In the genomic region with DNA sequence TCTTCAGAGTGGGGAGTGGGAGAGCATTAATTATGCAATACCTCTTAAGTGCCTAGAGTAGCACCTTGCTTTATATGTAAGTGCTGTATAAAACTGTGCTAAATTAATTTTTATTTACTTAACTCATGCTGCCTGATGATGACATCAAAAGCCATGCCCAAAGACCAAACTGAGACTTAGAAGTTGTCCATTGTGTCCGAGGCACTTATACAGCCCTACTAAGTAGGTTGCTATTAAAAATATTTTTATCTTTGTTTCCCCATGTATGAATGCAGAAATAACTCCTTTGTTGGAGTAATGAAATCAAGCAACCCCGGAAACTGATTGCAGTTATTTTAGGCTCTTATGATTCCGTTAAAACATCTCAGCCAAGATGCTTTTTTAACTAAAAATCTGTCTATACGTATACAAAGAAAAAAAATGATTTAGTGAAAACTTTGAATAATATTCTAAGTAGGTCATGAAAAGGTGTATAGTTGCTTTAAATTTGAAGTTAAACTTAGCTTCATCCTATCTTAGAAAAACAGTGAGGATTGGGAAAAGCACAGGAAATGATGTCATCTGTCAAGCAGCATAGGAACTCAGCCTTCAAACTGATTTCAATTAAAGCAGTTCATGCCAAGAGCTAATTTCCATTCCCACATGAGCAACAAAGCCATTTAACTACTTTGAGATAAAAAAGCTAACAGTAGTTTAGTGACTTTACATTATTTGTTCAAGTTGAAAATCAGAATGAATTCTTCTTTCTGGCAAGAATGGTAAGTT, we compare ENCODE assay signal across 10 cellular contexts. TPM values are rescaled to one million over a fixed set of nuclear protein-coding genes. Genes with fewer than 3 reads are reported as not detected.
DNase-seq lines count a peak whose midpoint lies in the region; ATAC-seq and TF ChIP-seq lines count a peak whose summit lies in the region.
"Had no signal": no experiment of that assay in that cellular context is flagged by ENCODE, and none has a peak within 500 bp of the region (broad histone marks: within the 10 kb centered on the region; RNA-seq: fewer than 3 reads in every experiment).

No MANE protein-coding gene starts in this region.

- DNase-seq in EL (peak; percentile 81), foreskin fibroblast (peak; percentile 64 to 81), osteocyte (ENCODE audit: extremely low spot score, unreplicated experiment) (no peak), NCI-H345 (lab: John Stamatoyannopoulos, UW) (no peak), SIG-M5 (lab: John Stamatoyannopoulos, UW) (no peak), T-helper 17 cell (no peak)
- DNase-seq: activated T-cell treated with anti-CD3 and anti-CD28 coated beads, Interleukin-2, amount 50 U/mL, for 48 hours; CD4-positive, CD25-positive, alpha-beta regulatory T cell had no signal

- H3K9me3 ChIP-seq in T-helper 17 cell (ENCODE audit: control insufficient read depth, low read length, poor library complexity, severe bottlenecking) = no peaks in the 10 kb centered on the region

- H3K4me3 ChIP-seq in foreskin fibroblast (ENCODE audit: low read depth in 1 of 2, low read length in 2 of 2) = no peak overlapping the region

- peaks cover 62% of the 10 kb centered on the region for H3K36me3 Mint-ChIP-seq in osteocyte (ENCODE audit: unreplicated experiment)
- H3K36me3 Mint-ChIP-seq in T-helper 17 cell (ENCODE audit: low read depth) = no peaks in the 10 kb centered on the region
- H3K36me3 Mint-ChIP-seq: CD4-positive, CD25-positive, alpha-beta regulatory T cell had no signal

- peak overlapping the region; percentile 91 for H3K27ac Mint-ChIP-seq in osteocyte (ENCODE audit: unreplicated experiment)
- no peak overlapping the region for H3K27ac Mint-ChIP-seq in T-helper 17 cell
- H3K27ac Mint-ChIP-seq: CD4-positive, CD25-positive, alpha-beta regulatory T cell had no signal

- ATAC-seq in SK-N-SH treated with all-trans-retinoic acid at 6 μM for 48 hours = peak; percentile 76
- ATAC-seq in HG03025 (IDR thresholded peaks at IDR 0.05; ENCODE audit: low FRiP score, unreplicated experiment) = no peak
- no peak for ATAC-seq in T-helper 17 cell

- H3K27me3 Mint-ChIP-seq in osteocyte (ENCODE audit: unreplicated experiment) = no peaks in the 10 kb centered on the region
- H3K27me3 Mint-ChIP-seq in T-helper 17 cell = peaks cover 12% of the 10 kb centered on the region

- TF ChIP-seq CTCF in foreskin fibroblast (IDR thresholded peaks at IDR 0.05; ENCODE audit: low read depth, low read length) (no peak), osteocyte (IDR thresholded peaks at IDR 0.05) (no peak)

- no peak overlapping the region for H3K4me3 Mint-ChIP-seq in osteocyte (ENCODE audit: unreplicated experiment)
- no peak overlapping the region for H3K4me3 Mint-ChIP-seq in T-helper 17 cell
- H3K4me3 Mint-ChIP-seq: CD4-positive, CD25-positive, alpha-beta regulatory T cell had no signal

- H3K9me3 Mint-ChIP-seq in osteocyte (ENCODE audit: unreplicated experiment) = no peaks in the 10 kb centered on the region

- H3K4me1 Mint-ChIP-seq in osteocyte (ENCODE audit: unreplicated experiment) (peaks cover 46% of the 10 kb centered on the region), T-helper 17 cell (no peaks in the 10 kb centered on the region)
- H3K4me1 Mint-ChIP-seq: CD4-positive, CD25-positive, alpha-beta regulatory T cell had no signal

TF ChIP-seq in SK-N-SH treated with all-trans-retinoic acid at 6 μM for 48 hours, 23 proteins besides CTCF, POLR2A, EP300 and RAD21:
- TF ChIP-seq, protein P1, sequence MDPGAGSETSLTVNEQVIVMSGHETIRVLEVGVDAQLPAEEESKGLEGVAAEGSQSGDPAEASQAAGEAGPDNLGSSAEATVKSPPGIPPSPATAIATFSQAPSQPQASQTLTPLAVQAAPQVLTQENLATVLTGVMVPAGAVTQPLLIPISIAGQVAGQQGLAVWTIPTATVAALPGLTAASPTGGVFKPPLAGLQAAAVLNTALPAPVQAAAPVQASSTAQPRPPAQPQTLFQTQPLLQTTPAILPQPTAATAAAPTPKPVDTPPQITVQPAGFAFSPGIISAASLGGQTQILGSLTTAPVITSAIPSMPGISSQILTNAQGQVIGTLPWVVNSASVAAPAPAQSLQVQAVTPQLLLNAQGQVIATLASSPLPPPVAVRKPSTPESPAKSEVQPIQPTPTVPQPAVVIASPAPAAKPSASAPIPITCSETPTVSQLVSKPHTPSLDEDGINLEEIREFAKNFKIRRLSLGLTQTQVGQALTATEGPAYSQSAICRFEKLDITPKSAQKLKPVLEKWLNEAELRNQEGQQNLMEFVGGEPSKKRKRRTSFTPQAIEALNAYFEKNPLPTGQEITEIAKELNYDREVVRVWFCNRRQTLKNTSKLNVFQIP (CRISPR knock-in tag; IDR thresholded peaks at IDR 0.05; ENCODE audit: borderline replicate concordance, low read depth) = peak; percentile 47; the same call in 1 of the 2 replicates
- TF ChIP-seq ESRRG (CRISPR knock-in tag; IDR thresholded peaks at IDR 0.05) = no peak
- no peak for TF ChIP-seq OSR1 (CRISPR knock-in tag; IDR thresholded peaks at IDR 0.05)
- peak; percentile 85 for TF ChIP-seq ISL1 (CRISPR knock-in tag; IDR thresholded peaks at IDR 0.05)
- TF ChIP-seq, protein P2, sequence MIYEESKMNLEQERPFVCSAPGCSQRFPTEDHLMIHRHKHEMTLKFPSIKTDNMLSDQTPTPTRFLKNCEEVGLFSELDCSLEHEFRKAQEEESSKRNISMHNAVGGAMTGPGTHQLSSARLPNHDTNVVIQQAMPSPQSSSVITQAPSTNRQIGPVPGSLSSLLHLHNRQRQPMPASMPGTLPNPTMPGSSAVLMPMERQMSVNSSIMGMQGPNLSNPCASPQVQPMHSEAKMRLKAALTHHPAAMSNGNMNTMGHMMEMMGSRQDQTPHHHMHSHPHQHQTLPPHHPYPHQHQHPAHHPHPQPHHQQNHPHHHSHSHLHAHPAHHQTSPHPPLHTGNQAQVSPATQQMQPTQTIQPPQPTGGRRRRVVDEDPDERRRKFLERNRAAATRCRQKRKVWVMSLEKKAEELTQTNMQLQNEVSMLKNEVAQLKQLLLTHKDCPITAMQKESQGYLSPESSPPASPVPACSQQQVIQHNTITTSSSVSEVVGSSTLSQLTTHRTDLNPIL (CRISPR knock-in tag; IDR thresholded peaks at IDR 0.05; ENCODE audit: low read depth) = peak; percentile 82
- no peak for TF ChIP-seq ZNF8 (CRISPR knock-in tag; IDR thresholded peaks at IDR 0.05)
- TF ChIP-seq, protein P3, sequence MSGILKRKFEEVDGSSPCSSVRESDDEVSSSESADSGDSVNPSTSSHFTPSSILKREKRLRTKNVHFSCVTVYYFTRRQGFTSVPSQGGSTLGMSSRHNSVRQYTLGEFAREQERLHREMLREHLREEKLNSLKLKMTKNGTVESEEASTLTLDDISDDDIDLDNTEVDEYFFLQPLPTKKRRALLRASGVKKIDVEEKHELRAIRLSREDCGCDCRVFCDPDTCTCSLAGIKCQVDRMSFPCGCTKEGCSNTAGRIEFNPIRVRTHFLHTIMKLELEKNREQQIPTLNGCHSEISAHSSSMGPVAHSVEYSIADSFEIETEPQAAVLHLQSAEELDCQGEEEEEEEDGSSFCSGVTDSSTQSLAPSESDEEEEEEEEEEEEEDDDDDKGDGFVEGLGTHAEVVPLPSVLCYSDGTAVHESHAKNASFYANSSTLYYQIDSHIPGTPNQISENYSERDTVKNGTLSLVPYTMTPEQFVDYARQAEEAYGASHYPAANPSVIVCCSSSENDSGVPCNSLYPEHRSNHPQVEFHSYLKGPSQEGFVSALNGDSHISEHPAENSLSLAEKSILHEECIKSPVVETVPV (CRISPR knock-in tag; IDR thresholded peaks at IDR 0.05) = no peak
- no peak for TF ChIP-seq CSDC2 (CRISPR knock-in tag; IDR thresholded peaks at IDR 0.05)
- no peak for TF ChIP-seq ZNF70 (CRISPR knock-in tag; IDR thresholded peaks at IDR 0.05)

RNA-seq across cellular contexts. Expression of a gene that starts 43.0 kb away (rescaled TPM):
- total RNA-seq in osteocyte (1,012 and 1,104 TPM in 2 replicates), T-helper 17 cell (under 1 TPM; 0.07 to 0.29 TPM)

Comparison
In these comparisons a context has a peak if more than half of its experiments do, and no peak if none do; other contexts are left out.
1. DNase-seq: peak in EL (single experiment) and foreskin fibroblast (2 of 2); none in osteocyte (single experiment), NCI-H345 (single experiment), SIG-M5 (single experiment) and T-helper 17 cell (0 of 3).
2. RNA of a gene that starts 43.0 kb away (total RNA-seq): 1,012 to 1,104 TPM in osteocyte; 0.07 to 0.29 TPM in T-helper 17 cell; every median in the first group is over 100 times any median in the second.